Comparison of ENCODE assay signal across 20 cellular contexts in the genomic region with DNA sequence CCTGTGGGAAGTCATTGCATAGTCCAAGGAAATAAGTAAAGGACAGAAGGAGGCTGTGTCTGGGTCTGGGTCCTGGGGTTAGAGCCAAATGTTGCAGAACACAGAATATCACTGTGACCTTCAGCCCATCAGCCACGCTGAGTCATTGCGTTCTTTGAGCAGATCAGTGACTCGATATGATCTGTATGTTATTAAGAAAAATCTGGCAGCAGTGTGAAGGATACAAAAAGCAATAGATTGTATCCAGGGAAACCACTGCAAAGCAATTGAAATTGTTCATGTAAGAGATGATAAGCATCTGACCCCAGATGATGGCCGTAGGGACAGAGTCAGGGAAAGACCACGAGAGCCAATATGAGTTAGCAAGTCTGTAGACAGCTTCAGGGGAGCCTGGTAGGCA.
A peak's percentile ranks its signal among the peaks of the same experiment; 100 is the strongest.
DNase-seq lines count a peak whose midpoint lies in the region; ATAC-seq and TF ChIP-seq lines count a peak whose summit lies in the region.
"Had no signal": no experiment of that assay in that cellular context is flagged by ENCODE, and none has a peak within 500 bp of the region (broad histone marks: within the 10 kb centered on the region; RNA-seq: fewer than 3 reads in every experiment).

No MANE protein-coding gene starts in this region.

- no peak overlapping the region for H3K4me3 ChIP-seq in tibial artery
- H3K4me3 ChIP-seq: SJCRH30 had no signal

- no peaks in the 10 kb centered on the region for H3K36me3 ChIP-seq in tibial artery
- H3K36me3 ChIP-seq: SJCRH30 had no signal

- no peaks in the 10 kb centered on the region for H3K27me3 ChIP-seq in tibial artery
- H3K27me3 ChIP-seq: SJCRH30 had no signal

- ATAC-seq in HG03095 (IDR thresholded peaks at IDR 0.05; ENCODE audit: unreplicated experiment) = no peak
- ATAC-seq: left ventricle myocardium superior; stimulated activated effector memory CD8-positive, alpha-beta T cell treated with anti-CD3 and anti-CD28 coated beads, Interleukin-12 subunit alpha, Interleukin-12 subunit beta, amount 100 ng/mL, for 72 hours had no signal

- no peak overlapping the region for H3K27ac ChIP-seq in tibial artery
- H3K27ac ChIP-seq: epithelial cell of prostate, SJCRH30 had no signal

- TF ChIP-seq CTCF in tibial artery (IDR thresholded peaks at IDR 0.05) = no peak

- no peaks in the 10 kb centered on the region for H3K9me3 ChIP-seq in tibial artery
- H3K9me3 ChIP-seq: SJCRH30 had no signal

- DNase-seq in M059J (ENCODE audit: low read depth) = peak; percentile 70
- DNase-seq in amniotic epithelial cell (ENCODE audit: low read depth) = peak; percentile 40
- DNase-seq in glomerular visceral epithelial cell (ENCODE audit: extremely low spot score) = peak; percentile 12
- DNase-seq in DMS53 treated with DMSO at 0.1 percent for 48 hours (lab: John Stamatoyannopoulos, UW; ENCODE audit: unreplicated experiment) = no peak
- DNase-seq in NCI-H1417 treated with DMSO at 0.1 percent for 48 hours (lab: John Stamatoyannopoulos, UW) = no peak
- DNase-seq in tibial artery = no peak
- DNase-seq: activated CD4-positive, CD25-positive, alpha-beta regulatory T cell treated with anti-CD3 and anti-CD28 coated beads, Interleukin-2, amount 50 U/mL, for 72 hours; activated CD8-positive, alpha-beta memory T cell treated with anti-CD3 and anti-CD28 coated beads for 24 hours; activated T-cell treated with anti-CD3 and anti-CD28 coated beads, Interleukin-2, amount 50 U/mL, for 48 hours; GOT3; left ventricle myocardium superior; NCI-H146; NCI-H2171 treated with DMSO at 0.1 percent for 48 hours; NCI-H69; retina; SJCRH30; stimulated activated CD4-positive, alpha-beta T cell treated with anti-CD3 and anti-CD28 coated beads, Interleukin-15, amount 100 ng/mL, for 24 hours had no signal

- H3K4me1 ChIP-seq in tibial artery = no peaks in the 10 kb centered on the region
- H3K4me1 ChIP-seq: SJCRH30 had no signal

- intact Hi-C loops in tibial artery (cut with DNase I; ENCODE audit: low total_unique reads) = no loop called here

Comparison
In these comparisons a context has a peak if more than half of its experiments do, and no peak if none do; other contexts are left out.
1. DNase-seq: peak in M059J (single experiment), amniotic epithelial cell (single experiment) and glomerular visceral epithelial cell (single experiment); none in DMS53 treated with DMSO at 0.1 percent for 48 hours (single experiment), NCI-H1417 treated with DMSO at 0.1 percent for 48 hours (single experiment) and tibial artery (0 of 2).